ENCODE assay signal across 1 cellular context in the genomic region with DNA sequence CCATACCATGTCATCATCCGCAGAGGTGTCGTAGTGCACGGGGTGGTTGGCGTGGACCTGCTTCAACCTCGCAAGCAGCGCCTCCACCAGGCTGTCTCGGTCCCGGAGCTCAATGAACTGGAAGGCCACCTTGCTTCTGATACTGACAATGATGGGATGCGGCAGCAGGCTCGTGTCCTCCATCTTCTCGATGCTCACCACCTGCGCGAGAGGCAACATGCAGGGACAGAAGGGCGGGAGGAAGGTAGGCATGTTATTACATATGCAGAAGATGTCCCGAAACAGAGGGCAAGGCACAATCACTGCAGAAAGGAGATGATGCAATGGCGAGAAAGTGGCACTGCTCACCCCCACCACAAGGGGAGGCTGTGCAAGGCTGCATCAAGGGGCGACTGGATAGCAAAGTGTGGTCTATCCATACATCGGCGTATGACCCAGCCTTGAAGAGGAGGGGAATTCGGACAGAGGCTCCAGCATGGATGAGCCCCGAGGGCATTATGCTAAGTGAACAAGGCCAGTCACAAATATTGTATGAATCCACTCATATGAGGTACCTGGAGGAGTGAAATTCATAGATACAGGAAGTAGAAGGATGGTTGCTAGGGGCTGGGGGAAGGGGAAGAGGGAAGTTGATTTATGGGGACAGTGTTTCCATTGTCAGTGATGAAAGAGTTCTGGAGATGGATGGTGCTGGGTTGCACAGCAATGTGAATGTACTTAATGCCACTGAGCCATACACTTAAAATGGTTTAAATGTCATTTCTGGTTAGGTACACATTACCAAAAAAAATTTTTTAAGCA.
TF ChIP-seq lines count a peak whose summit lies in the region.

No MANE protein-coding gene starts in this region.

TF ChIP-seq in HepG2, 621 proteins besides CTCF, POLR2A, EP300 and RAD21 (continued from another document and continues in another):
- TF ChIP-seq, protein P1, sequence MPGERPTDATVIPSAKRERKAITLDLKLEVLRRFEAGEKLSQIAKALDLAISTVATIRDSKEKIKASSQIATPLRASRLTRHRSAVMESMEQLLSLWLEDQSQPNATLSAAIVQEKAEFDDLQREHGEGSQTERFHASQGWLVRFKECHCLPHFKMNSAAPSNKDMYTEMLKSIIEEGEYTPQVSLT (CRISPR knock-in tag; IDR thresholded peaks at IDR 0.05; ENCODE audit: borderline replicate concordance, low read depth): no peak
- no peak for TF ChIP-seq ISX (CRISPR knock-in tag; conservative IDR thresholded peaks at IDR 0.05)
- no peak for TF ChIP-seq HHEX (CRISPR knock-in tag; IDR thresholded peaks at IDR 0.05)
- TF ChIP-seq ADNP (CRISPR knock-in tag; IDR thresholded peaks at IDR 0.05): no peak
- TF ChIP-seq ATRX (CRISPR knock-in tag; IDR thresholded peaks at IDR 0.05; ENCODE audit: borderline replicate concordance): no peak
- TF ChIP-seq, protein P2, sequence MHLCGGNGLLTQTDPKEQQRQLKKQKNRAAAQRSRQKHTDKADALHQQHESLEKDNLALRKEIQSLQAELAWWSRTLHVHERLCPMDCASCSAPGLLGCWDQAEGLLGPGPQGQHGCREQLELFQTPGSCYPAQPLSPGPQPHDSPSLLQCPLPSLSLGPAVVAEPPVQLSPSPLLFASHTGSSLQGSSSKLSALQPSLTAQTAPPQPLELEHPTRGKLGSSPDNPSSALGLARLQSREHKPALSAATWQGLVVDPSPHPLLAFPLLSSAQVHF (CRISPR knock-in tag; IDR thresholded peaks at IDR 0.05): no peak
- no peak for TF ChIP-seq ZNF451 (CRISPR knock-in tag; IDR thresholded peaks at IDR 0.05)
- TF ChIP-seq, protein P3, sequence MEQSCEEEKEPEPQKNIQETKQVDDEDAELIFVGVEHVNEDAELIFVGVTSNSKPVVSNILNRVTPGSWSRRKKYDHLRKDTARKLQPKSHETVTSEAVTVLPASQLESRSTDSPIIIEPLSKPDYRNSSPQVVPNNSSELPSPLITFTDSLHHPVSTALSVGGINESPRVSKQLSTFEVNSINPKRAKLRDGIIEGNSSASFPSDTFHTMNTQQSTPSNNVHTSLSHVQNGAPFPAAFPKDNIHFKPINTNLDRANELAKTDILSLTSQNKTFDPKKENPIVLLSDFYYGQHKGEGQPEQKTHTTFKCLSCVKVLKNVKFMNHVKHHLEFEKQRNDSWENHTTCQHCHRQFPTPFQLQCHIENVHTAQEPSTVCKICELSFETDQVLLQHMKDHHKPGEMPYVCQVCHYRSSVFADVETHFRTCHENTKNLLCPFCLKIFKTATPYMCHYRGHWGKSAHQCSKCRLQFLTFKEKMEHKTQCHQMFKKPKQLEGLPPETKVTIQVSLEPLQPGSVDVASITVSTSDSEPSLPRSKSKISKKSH (CRISPR knock-in tag; IDR thresholded peaks at IDR 0.05; ENCODE audit: borderline replicate concordance): 0 out of 2 replicates have a peak, but pooled peaks have one; percentile 63
- TF ChIP-seq ZNF572 (CRISPR knock-in tag; IDR thresholded peaks at IDR 0.05): no peak
- TF ChIP-seq, protein P4, sequence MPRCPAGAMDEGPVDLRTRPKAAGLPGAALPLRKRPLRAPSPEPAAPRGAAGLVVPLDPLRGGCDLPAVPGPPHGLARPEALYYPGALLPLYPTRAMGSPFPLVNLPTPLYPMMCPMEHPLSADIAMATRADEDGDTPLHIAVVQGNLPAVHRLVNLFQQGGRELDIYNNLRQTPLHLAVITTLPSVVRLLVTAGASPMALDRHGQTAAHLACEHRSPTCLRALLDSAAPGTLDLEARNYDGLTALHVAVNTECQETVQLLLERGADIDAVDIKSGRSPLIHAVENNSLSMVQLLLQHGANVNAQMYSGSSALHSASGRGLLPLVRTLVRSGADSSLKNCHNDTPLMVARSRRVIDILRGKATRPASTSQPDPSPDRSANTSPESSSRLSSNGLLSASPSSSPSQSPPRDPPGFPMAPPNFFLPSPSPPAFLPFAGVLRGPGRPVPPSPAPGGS (CRISPR knock-in tag; IDR thresholded peaks at IDR 0.05): no peak
- TF ChIP-seq MIXL1 (CRISPR knock-in tag; IDR thresholded peaks at IDR 0.05): 0 out of 2 replicates have a peak, but pooled peaks have one; percentile 52
- no peak for TF ChIP-seq ZBTB8A (CRISPR knock-in tag; IDR thresholded peaks at IDR 0.05; ENCODE audit: borderline replicate concordance, low read depth)
- no peak for TF ChIP-seq DMAP1 (CRISPR knock-in tag; IDR thresholded peaks at IDR 0.05)
- TF ChIP-seq ZFP36L1 (CRISPR knock-in tag; IDR thresholded peaks at IDR 0.05): no peak
- TF ChIP-seq, protein P5, sequence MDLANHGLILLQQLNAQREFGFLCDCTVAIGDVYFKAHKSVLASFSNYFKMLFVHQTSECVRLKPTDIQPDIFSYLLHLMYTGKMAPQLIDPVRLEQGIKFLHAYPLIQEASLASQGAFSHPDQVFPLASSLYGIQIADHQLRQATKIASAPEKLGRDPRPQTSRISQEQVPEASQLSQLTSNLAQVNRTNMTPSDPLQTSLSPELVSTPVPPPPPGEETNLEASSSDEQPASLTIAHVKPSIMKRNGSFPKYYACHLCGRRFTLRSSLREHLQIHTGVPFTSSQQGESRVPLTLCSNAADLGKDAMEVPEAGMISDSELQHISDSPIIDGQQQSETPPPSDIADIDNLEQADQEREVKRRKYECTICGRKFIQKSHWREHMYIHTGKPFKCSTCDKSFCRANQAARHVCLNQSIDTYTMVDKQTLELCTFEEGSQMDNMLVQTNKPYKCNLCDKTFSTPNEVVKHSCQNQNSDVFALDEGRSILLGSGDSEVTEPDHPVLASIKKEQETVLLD (CRISPR knock-in tag; IDR thresholded peaks at IDR 0.05; ENCODE audit: low read depth): no peak
- TF ChIP-seq PAF1 (CRISPR knock-in tag; IDR thresholded peaks at IDR 0.05): no peak
- TF ChIP-seq AKAP8 (CRISPR knock-in tag; IDR thresholded peaks at IDR 0.05): no peak
- TF ChIP-seq, protein P6, sequence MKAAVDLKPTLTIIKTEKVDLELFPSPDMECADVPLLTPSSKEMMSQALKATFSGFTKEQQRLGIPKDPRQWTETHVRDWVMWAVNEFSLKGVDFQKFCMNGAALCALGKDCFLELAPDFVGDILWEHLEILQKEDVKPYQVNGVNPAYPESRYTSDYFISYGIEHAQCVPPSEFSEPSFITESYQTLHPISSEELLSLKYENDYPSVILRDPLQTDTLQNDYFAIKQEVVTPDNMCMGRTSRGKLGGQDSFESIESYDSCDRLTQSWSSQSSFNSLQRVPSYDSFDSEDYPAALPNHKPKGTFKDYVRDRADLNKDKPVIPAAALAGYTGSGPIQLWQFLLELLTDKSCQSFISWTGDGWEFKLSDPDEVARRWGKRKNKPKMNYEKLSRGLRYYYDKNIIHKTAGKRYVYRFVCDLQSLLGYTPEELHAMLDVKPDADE (CRISPR knock-in tag; IDR thresholded peaks at IDR 0.05): no peak
- TF ChIP-seq ZNF124 (CRISPR knock-in tag; IDR thresholded peaks at IDR 0.05): peak; percentile 33; the same call in 1 of the 2 replicates
- no peak for TF ChIP-seq ZNF713 (CRISPR knock-in tag; IDR thresholded peaks at IDR 0.05)
- no peak for TF ChIP-seq ZNF367 (CRISPR knock-in tag; IDR thresholded peaks at IDR 0.05; ENCODE audit: borderline replicate concordance)
- TF ChIP-seq TBP (CRISPR knock-in tag; IDR thresholded peaks at IDR 0.05): no peak
- TF ChIP-seq, protein P7, sequence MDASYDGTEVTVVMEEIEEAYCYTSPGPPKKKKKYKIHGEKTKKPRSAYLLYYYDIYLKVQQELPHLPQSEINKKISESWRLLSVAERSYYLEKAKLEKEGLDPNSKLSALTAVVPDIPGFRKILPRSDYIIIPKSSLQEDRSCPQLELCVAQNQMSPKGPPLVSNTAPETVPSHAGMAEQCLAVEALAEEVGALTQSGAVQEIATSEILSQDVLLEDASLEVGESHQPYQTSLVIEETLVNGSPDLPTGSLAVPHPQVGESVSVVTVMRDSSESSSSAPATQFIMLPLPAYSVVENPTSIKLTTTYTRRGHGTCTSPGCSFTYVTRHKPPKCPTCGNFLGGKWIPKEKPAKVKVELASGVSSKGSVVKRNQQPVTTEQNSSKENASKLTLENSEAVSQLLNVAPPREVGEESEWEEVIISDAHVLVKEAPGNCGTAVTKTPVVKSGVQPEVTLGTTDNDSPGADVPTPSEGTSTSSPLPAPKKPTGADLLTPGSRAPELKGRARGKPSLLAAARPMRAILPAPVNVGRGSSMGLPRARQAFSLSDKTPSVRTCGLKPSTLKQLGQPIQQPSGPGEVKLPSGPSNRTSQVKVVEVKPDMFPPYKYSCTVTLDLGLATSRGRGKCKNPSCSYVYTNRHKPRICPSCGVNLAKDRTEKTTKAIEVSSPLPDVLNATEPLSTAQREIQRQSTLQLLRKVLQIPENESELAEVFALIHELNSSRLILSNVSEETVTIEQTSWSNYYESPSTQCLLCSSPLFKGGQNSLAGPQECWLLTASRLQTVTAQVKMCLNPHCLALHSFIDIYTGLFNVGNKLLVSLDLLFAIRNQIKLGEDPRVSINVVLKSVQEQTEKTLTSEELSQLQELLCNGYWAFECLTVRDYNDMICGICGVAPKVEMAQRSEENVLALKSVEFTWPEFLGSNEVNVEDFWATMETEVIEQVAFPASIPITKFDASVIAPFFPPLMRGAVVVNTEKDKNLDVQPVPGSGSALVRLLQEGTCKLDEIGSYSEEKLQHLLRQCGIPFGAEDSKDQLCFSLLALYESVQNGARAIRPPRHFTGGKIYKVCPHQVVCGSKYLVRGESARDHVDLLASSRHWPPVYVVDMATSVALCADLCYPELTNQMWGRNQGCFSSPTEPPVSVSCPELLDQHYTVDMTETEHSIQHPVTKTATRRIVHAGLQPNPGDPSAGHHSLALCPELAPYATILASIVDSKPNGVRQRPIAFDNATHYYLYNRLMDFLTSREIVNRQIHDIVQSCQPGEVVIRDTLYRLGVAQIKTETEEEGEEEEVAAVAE (CRISPR knock-in tag; IDR thresholded peaks at IDR 0.05; ENCODE audit: borderline replicate concordance): 0 out of 2 replicates have a peak, but pooled peaks have one; percentile 29
- TF ChIP-seq, protein P8, sequence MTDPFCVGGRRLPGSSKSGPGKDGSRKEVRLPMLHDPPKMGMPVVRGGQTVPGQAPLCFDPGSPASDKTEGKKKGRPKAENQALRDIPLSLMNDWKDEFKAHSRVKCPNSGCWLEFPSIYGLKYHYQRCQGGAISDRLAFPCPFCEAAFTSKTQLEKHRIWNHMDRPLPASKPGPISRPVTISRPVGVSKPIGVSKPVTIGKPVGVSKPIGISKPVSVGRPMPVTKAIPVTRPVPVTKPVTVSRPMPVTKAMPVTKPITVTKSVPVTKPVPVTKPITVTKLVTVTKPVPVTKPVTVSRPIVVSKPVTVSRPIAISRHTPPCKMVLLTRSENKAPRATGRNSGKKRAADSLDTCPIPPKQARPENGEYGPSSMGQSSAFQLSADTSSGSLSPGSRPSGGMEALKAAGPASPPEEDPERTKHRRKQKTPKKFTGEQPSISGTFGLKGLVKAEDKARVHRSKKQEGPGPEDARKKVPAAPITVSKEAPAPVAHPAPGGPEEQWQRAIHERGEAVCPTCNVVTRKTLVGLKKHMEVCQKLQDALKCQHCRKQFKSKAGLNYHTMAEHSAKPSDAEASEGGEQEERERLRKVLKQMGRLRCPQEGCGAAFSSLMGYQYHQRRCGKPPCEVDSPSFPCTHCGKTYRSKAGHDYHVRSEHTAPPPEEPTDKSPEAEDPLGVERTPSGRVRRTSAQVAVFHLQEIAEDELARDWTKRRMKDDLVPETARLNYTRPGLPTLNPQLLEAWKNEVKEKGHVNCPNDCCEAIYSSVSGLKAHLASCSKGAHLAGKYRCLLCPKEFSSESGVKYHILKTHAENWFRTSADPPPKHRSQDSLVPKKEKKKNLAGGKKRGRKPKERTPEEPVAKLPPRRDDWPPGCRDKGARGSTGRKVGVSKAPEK (CRISPR knock-in tag; IDR thresholded peaks at IDR 0.05; ENCODE audit: borderline replicate concordance): no peak
- TF ChIP-seq BRD4 (CRISPR knock-in tag; IDR thresholded peaks at IDR 0.05): peak; percentile 49; the same call in 1 of the 2 replicates
- TF ChIP-seq, protein P9, sequence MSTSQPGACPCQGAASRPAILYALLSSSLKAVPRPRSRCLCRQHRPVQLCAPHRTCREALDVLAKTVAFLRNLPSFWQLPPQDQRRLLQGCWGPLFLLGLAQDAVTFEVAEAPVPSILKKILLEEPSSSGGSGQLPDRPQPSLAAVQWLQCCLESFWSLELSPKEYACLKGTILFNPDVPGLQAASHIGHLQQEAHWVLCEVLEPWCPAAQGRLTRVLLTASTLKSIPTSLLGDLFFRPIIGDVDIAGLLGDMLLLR (CRISPR knock-in tag; IDR thresholded peaks at IDR 0.05): 0 out of 2 replicates have a peak, but pooled peaks have one; percentile 64
- TF ChIP-seq GATA4 (IDR thresholded peaks at IDR 0.05; ENCODE audit: borderline replicate concordance, low read depth): no peak
- TF ChIP-seq ZNF329 (CRISPR knock-in tag; IDR thresholded peaks at IDR 0.05; ENCODE audit: low read depth): no peak
- TF ChIP-seq ZMYM4 (CRISPR knock-in tag; IDR thresholded peaks at IDR 0.05): peak; percentile 74
- no peak for TF ChIP-seq NFE2 (CRISPR knock-in tag; IDR thresholded peaks at IDR 0.05)
